ENCODE assay signal across 8 cellular contexts in genomic region chr2:176269319-176270099, GRCh38. TPM values are rescaled to one million over a fixed set of nuclear protein-coding genes. Genes with fewer than 3 reads are reported as not detected.
A peak's percentile ranks its signal among the peaks of the same experiment; 100 is the strongest.
DNase-seq lines count a peak whose midpoint lies in the region; ATAC-seq and TF ChIP-seq lines count a peak whose summit lies in the region.

Gene MTX2, plus strand, starts transcription at chr2:176269442. Its CDS starts 188 bp downstream, at chr2:176269630.

- H3K9me3 Mint-ChIP-seq in IgD-negative memory B cell = no peaks in the 10 kb centered on the region

- H3K36me3 ChIP-seq in PC-9 (ENCODE audit: low read depth) = 0 out of 2 replicates have a peak, but pooled peaks cover 12% of the 10 kb centered on the region
- no peaks in the 10 kb centered on the region for H3K36me3 ChIP-seq in esophagus (ENCODE audit: control insufficient read depth in 2 of 2, insufficient read depth in 2 of 2, low read length in 1 of 2)
- H3K36me3 ChIP-seq in muscle layer of duodenum (ENCODE audit: control insufficient read depth in 1 of 2, insufficient read depth in 2 of 2, low read length in 2 of 2) = no peaks in the 10 kb centered on the region

- TSS peak; percentile 58 for BruUV-seq in PC-9 (replicated peaks; lab: Mats Ljungman, UMichigan)

- H3K27me3 ChIP-seq in PC-9 (ENCODE audit: insufficient read depth, low read depth) (no peaks in the 10 kb centered on the region), esophagus (ENCODE audit: control insufficient read depth in 1 of 2, insufficient read depth in 2 of 2, low read length in 2 of 2) (no peaks in the 10 kb centered on the region), muscle layer of duodenum (ENCODE audit: low read depth, low read length) (no peaks in the 10 kb centered on the region)

- intact Hi-C loops in PC-9 (cut with micrococcal nuclease; ENCODE audit: unreplicated experiment) = loop anchor here (10.0 kb wide), 1 partner anchor 285 kb away; no protein-coding TSS in a partner anchor

- CTCF ChIA-PET in PC-9 (lab: Charles Lee) = interaction anchor here (0.5 to 0.7 kb wide), 3 partner anchors 186 to 1807 kb away, joined by 3 read pairs; no protein-coding TSS in a partner anchor

- H4K20me1 ChIP-seq in PC-9 (ENCODE audit: insufficient read depth) = peaks cover 14% of the 10 kb centered on the region; the same call in 1 of the 2 replicates

- no peaks in the 10 kb centered on the region for H3F3A ChIP-seq in PC-9 (ENCODE audit: insufficient read depth, low read depth)

- peaks cover 51% of the 10 kb centered on the region for H3K79me2 ChIP-seq in PC-9 (ENCODE audit: low read depth)

- DNase-seq in DMS153 treated with DMSO at 0.1 percent for 48 hours (lab: John Stamatoyannopoulos, UW; ENCODE audit: unreplicated experiment) (peak; percentile 80), PC-9 (peak; percentile 70 to 85)
- peak; percentile 78 for DNase-seq in activated T-cell treated with anti-CD3 and anti-CD28 coated beads, Interleukin-2, amount 50 U/mL, for 1 hour
- peak; percentile 60 to 64 for DNase-seq in stimulated activated CD8-positive, alpha-beta memory T cell treated with anti-CD3 and anti-CD28 coated beads, Interleukin-7, amount 100 ng/mL, for 48 hours (ENCODE audit: extremely low read depth in 1 of 2, low read depth in 1 of 2)

- peaks cover 11 to 28% (median 22%) of the 10 kb centered on the region in 3 donors for H3K4me1 Mint-ChIP-seq in IgD-negative memory B cell

- H3K27me3 Mint-ChIP-seq in IgD-negative memory B cell = no peaks in the 10 kb centered on the region

- no peaks in the 10 kb centered on the region for H3K9me2 ChIP-seq in PC-9 (ENCODE audit: insufficient read depth)

- H3K4me3 Mint-ChIP-seq in IgD-negative memory B cell = peak within 1 kb of the TSS; percentile 97 to 99 (median 98)

- H3K4me3 ChIP-seq in PC-9 (peak within 1 kb of the TSS; percentile 72), esophagus (ENCODE audit: low read depth in 1 of 2, low read length in 2 of 2) (peak within 1 kb of the TSS; percentile 83 to 93), muscle layer of duodenum (ENCODE audit: low read depth in 1 of 2, low read length in 2 of 2) (peak within 1 kb of the TSS; percentile 81 to 96)

- H3K36me3 Mint-ChIP-seq in IgD-negative memory B cell = peaks cover 11% of the 10 kb centered on the region

- POLR2A ChIA-PET in PC-9 (lab: Charles Lee; ENCODE audit: unreplicated experiment) = interaction anchor here (0.5 to 0.7 kb wide), 3 partner anchors 354 to 997 kb away, joined by 3 to 4 read pairs (median 3); no protein-coding TSS in a partner anchor

- H3K9me3 ChIP-seq in PC-9 (ENCODE audit: insufficient read depth, low read depth) (no peaks in the 10 kb centered on the region), esophagus (ENCODE audit: control insufficient read depth in 2 of 2, insufficient read depth in 1 of 2, low read depth in 1 of 2, low read length in 1 of 2) (no peaks in the 10 kb centered on the region), muscle layer of duodenum (ENCODE audit: control insufficient read depth in 1 of 2, low read length in 2 of 2) (no peaks in the 10 kb centered on the region)

- WGBS in esophagus, 2 donors = 0 to 1% methylated on average over 57 to 58 of the region's 58 CpGs

- H3K27ac ChIP-seq in PC-9 (peak within 1 kb of the TSS; percentile 67), esophagus (ENCODE audit: low read depth in 2 of 2, low read length in 1 of 2) (peak within 1 kb of the TSS; percentile 84 to 92), muscle layer of duodenum (ENCODE audit: low read length) (peak within 1 kb of the TSS; percentile 80)

- peak; percentile 97 for ATAC-seq in GM21528 (IDR thresholded peaks at IDR 0.05; ENCODE audit: low FRiP score, unreplicated experiment)

- peak within 1 kb of the TSS; percentile 87 for H2AFZ ChIP-seq in PC-9

- H3K4me1 ChIP-seq in PC-9 (replicated peaks; ENCODE audit: insufficient read depth) (peaks cover 19% of the 10 kb centered on the region), esophagus (ENCODE audit: control insufficient read depth in 2 of 2, insufficient read depth in 2 of 2, low read length in 1 of 2) (no peaks in the 10 kb centered on the region), muscle layer of duodenum (ENCODE audit: control insufficient read depth in 1 of 2, insufficient read depth in 2 of 2, low read length in 2 of 2) (peaks cover 0 to 16% of the 10 kb centered on the region in 2 donors)

- H3K27ac Mint-ChIP-seq in IgD-negative memory B cell = peak within 1 kb of the TSS; percentile 83 to 96 (median 93)

- peak within 1 kb of the TSS; percentile 75 for H3K4me2 ChIP-seq in PC-9

- TF ChIP-seq CTCF in PC-9 (conservative IDR thresholded peaks at IDR 0.05) = 0 out of 2 replicates have a peak, but pooled peaks have one; percentile 32

RNA-seq across cellular contexts. Expression of gene MTX2, which starts in this region (rescaled TPM):
- polyA plus RNA-seq in IgD-negative memory B cell (21.7 TPM), esophagus (10 to 100 TPM; 43.1 to 45.4 TPM)
- 48.5 and 53.9 TPM in 2 replicates for total RNA-seq in PC-9 (2021)

Comparison
In these comparisons a context has a peak if more than half of its experiments do, and no peak if none do; other contexts are left out.
1. Peak in every context shown above with its lines: DNase-seq, ATAC-seq, H3K4me3 ChIP-seq and H3K27ac ChIP-seq.